13 cellular contexts compared by ENCODE assay signal in the genomic region with DNA sequence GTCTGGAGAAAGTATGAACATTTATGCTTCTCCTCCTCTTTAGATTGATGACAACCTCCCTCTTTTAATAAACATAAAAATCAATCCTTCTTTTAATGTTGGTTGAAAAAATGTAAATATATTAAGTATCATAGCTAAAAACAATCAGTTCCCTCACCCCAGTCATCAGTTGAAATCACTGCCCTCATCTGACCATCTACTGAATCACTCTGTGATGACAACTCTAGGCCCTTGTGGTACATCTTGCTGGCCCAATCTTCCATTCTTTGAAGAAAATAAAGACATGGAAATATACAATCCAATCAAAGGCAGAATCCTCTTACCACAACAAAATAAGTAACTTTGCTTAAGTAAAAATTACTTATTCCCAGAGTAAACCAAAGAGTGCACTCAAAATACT.
"Had no signal": no experiment of that assay in that cellular context is flagged by ENCODE, and none has a peak within 500 bp of the region (broad histone marks: within the 10 kb centered on the region; RNA-seq: fewer than 3 reads in every experiment).

No MANE protein-coding gene starts in this region.

- H2AFZ ChIP-seq: neural progenitor cell had no signal

- H3K27ac ChIP-seq: dorsolateral prefrontal cortex, left ventricle myocardium inferior, neural progenitor cell, pancreas, stomach, uterus had no signal

- DNase-seq: activated CD4-positive, alpha-beta memory T cell treated with anti-CD3 and anti-CD28 coated beads, Interleukin-2, amount 10 ng/mL, durations not matched to agents 7 days and 5 days; activated CD4-positive, alpha-beta T cell treated with anti-CD3 and anti-CD28 coated beads for 1 hour; activated naive CD4-positive, alpha-beta T cell treated with anti-CD3 and anti-CD28 coated beads, Interleukin-2, amount 10 ng/mL, durations not matched to agents 7 days and 5 days; amniotic stem cell; cerebellar nuclear complex; dorsolateral prefrontal cortex; foreskin melanocyte; head of caudate nucleus; left ventricle myocardium inferior; pancreas; stomach; uterus had no signal

- H3K4me1 ChIP-seq: uterus had no signal

- H3K4me2 ChIP-seq: neural progenitor cell had no signal

- H3K27me3 ChIP-seq: dorsolateral prefrontal cortex, neural progenitor cell, pancreas, stomach, uterus had no signal

- H3K36me3 ChIP-seq: neural progenitor cell, pancreas, uterus had no signal

- H3K4me3 ChIP-seq: dorsolateral prefrontal cortex, left ventricle myocardium inferior, neural progenitor cell, pancreas, stomach, uterus had no signal

- H3K9me3 ChIP-seq: pancreas, uterus had no signal

- H3K9ac ChIP-seq: neural progenitor cell had no signal
